Comparison of ENCODE assay signal across 18 cellular contexts in genomic region chr4:1520145-1520661, GRCh38.
DNase-seq lines count a peak whose midpoint lies in the region; ATAC-seq, FAIRE-seq and TF ChIP-seq lines count a peak whose summit lies in the region.
"Had no signal": no experiment of that assay in that cellular context is flagged by ENCODE, and none has a peak within 500 bp of the region (broad histone marks: within the 10 kb centered on the region; RNA-seq: fewer than 3 reads in every experiment).

No MANE protein-coding gene starts in this region.

- H3K9ac ChIP-seq in mucosa of rectum (ENCODE audit: low read depth in 1 of 2, low read length in 2 of 2), result no peak overlapping the region

- H3K4me2 ChIP-seq in A549, result peak overlapping the region; percentile 34; the same call in 1 of the 3 replicates

- H3K9me3 Mint-ChIP-seq in chondrocyte (ENCODE audit: low read depth), result peaks cover 7% of the 10 kb centered on the region
- H3K9me3 Mint-ChIP-seq in CD4-positive, alpha-beta T cell, result peaks cover under 1% of the 10 kb centered on the region

- no peak overlapping the region for H3K27ac Mint-ChIP-seq in chondrocyte (ENCODE audit: unreplicated experiment)
- H3K27ac Mint-ChIP-seq in CD4-positive, alpha-beta T cell, result no peak overlapping the region
- H3K27ac Mint-ChIP-seq: stimulated activated naive CD8-positive, alpha-beta T cell treated with anti-CD3 and anti-CD28 coated beads, Interleukin-15, Interleukin-2, amounts not matched to agents 100 ng/mL and 50 ng/mL, for 24 hours had no signal

- no peaks in the 10 kb centered on the region for H3K36me3 ChIP-seq in mucosa of rectum (ENCODE audit: control insufficient read depth in 2 of 2, insufficient read depth in 2 of 2, low read length in 2 of 2)
- H3K36me3 ChIP-seq: ovary, WERI-Rb-1 had no signal

- ATAC-seq in A549 (peak in 1 of 2 experiments; percentile 32; a peak in 1 of 6 replicates), GM21423 (IDR thresholded peaks at IDR 0.05; ENCODE audit: unreplicated experiment) (no peak)
- no peak for ATAC-seq in CD4-positive, alpha-beta T cell (ENCODE audit: poor library complexity)
- ATAC-seq: PC-3 had no signal

- TF ChIP-seq EP300 in A549 (IDR thresholded peaks at IDR 0.05), result no peak

- FAIRE-seq in A549 (lab: Jason Lieb, UNC), result no peak
- FAIRE-seq: colon had no signal

- no peak overlapping the region for H3K4me3 Mint-ChIP-seq in chondrocyte (ENCODE audit: unreplicated experiment)
- no peak overlapping the region for H3K4me3 Mint-ChIP-seq in CD4-positive, alpha-beta T cell
- H3K4me3 Mint-ChIP-seq: stimulated activated naive CD8-positive, alpha-beta T cell treated with anti-CD3 and anti-CD28 coated beads, Interleukin-15, Interleukin-2, amounts not matched to agents 100 ng/mL and 50 ng/mL, for 24 hours had no signal

- H3K9me3 ChIP-seq in A549, result no peaks in the 10 kb centered on the region; the same call in 2 of the 3 replicates
- no peaks in the 10 kb centered on the region for H3K9me3 ChIP-seq in mucosa of rectum (ENCODE audit: control insufficient read depth in 2 of 2, low read length in 2 of 2)
- no peaks in the 10 kb centered on the region for H3K9me3 ChIP-seq in CD4-positive, alpha-beta T cell (ENCODE audit: control insufficient read depth, low read length)

- CTCF ChIA-PET in A549 (lab: Yijun Ruan, JAX), result no interaction called here
- CTCF ChIA-PET in CD4-positive, alpha-beta T cell (lab: Charles Lee), result no interaction called here

- DNase-seq in A549 (ENCODE audit: low read depth in 1 of 2, low spot score in 1 of 2) (no peak), Daoy (ENCODE audit: low read depth) (peak; percentile 23), chondrocyte (ENCODE audit: low spot score) (peak; percentile 74)
- no peak for DNase-seq in CD4-positive, alpha-beta T cell
- DNase-seq in stimulated activated CD4-positive, alpha-beta T cell treated with anti-CD3 and anti-CD28 coated beads, Interleukin-4, amount 100 ng/mL, for 1 hour, result no peak
- DNase-seq: activated effector memory CD4-positive, alpha-beta T cell treated with Interleukin-2 at 50 U/mL for 16 hours; AML-193; DMS53; Kasumi-1; NCI-H1436; PC-3; WERI-Rb-1 had no signal

- intact Hi-C loops in CD4-positive, alpha-beta T cell (cut with DNase I, micrococcal nuclease), result no loop called here

- POLR2A ChIA-PET in A549 (lab: Yijun Ruan, JAX), result no interaction called here
- POLR2A ChIA-PET in CD4-positive, alpha-beta T cell (lab: Charles Lee), result no interaction called here

- no peak for TF ChIP-seq POLR2A in A549 (IDR thresholded peaks at IDR 0.05; ENCODE audit: low read length)

- TF ChIP-seq CTCF in A549 (IDR thresholded peaks at IDR 0.05) (no peak), chondrocyte (IDR thresholded peaks at IDR 0.05) (no peak)
- no peak for TF ChIP-seq CTCF in CD4-positive, alpha-beta T cell (IDR thresholded peaks at IDR 0.05)

- peaks cover 2 to 24% of the 10 kb centered on the region in 2 donors for H3K27me3 ChIP-seq in mucosa of rectum (ENCODE audit: control insufficient read depth in 2 of 2, insufficient read depth in 2 of 2, low read length in 2 of 2)
- H3K27me3 ChIP-seq in CD4-positive, alpha-beta T cell (ENCODE audit: control insufficient read depth, insufficient read depth, low read length), result peaks cover 11% of the 10 kb centered on the region
- H3K27me3 ChIP-seq: ovary had no signal

- H3K27me3 Mint-ChIP-seq in chondrocyte (ENCODE audit: low read depth), result peaks cover 30% of the 10 kb centered on the region
- peaks cover 42% of the 10 kb centered on the region for H3K27me3 Mint-ChIP-seq in CD4-positive, alpha-beta T cell

- H3K4me3 ChIP-seq in A549 (no peak overlapping the region; the same call in 2 of the 3 replicates), mucosa of rectum (ENCODE audit: low read length in 2 of 2) (peak overlapping the region; percentile 30 to 50)
- H3K4me3 ChIP-seq: ovary had no signal

- 66% methylated on average over 7 of the region's 40 CpGs for WGBS in A549 (ENCODE audit: missing lambda C conversion rate)

- no peak for TF ChIP-seq RAD21 in A549 (conservative IDR thresholded peaks at IDR 0.05 in 1 of 2, IDR thresholded peaks at IDR 0.05 in 1 of 2)

- H3K4me1 ChIP-seq in A549 (no peaks in the 10 kb centered on the region), mucosa of rectum (ENCODE audit: control insufficient read depth in 2 of 2, insufficient read depth in 2 of 2, low read length in 2 of 2) (no peaks in the 10 kb centered on the region)

- H3K27ac ChIP-seq in A549 (no peak overlapping the region), mucosa of rectum (ENCODE audit: low read depth in 2 of 2, low read length in 2 of 2) (peak overlapping the region in 1 of 2 donors; percentile 43)
- H3K27ac ChIP-seq in CD4-positive, alpha-beta T cell (ENCODE audit: low read depth, low read length), result no peak overlapping the region
- H3K27ac ChIP-seq: epithelial cell of prostate, ovary, WERI-Rb-1 had no signal

- no peaks in the 10 kb centered on the region for H3K4me1 Mint-ChIP-seq in chondrocyte (ENCODE audit: low read depth)
- H3K4me1 Mint-ChIP-seq in CD4-positive, alpha-beta T cell (ENCODE audit: low read depth), result peaks cover 5% of the 10 kb centered on the region

- H3K36me3 Mint-ChIP-seq in chondrocyte (ENCODE audit: low read depth), result peaks cover 2% of the 10 kb centered on the region
- H3K36me3 Mint-ChIP-seq in CD4-positive, alpha-beta T cell (ENCODE audit: low read depth), result no peaks in the 10 kb centered on the region

TF ChIP-seq in A549, 52 proteins besides CTCF, POLR2A, EP300 and RAD21:
- TF ChIP-seq EHF (CRISPR knock-in tag; IDR thresholded peaks at IDR 0.05) (no peak), JUNB (IDR thresholded peaks at IDR 0.05) (no peak), CHD2 (IDR thresholded peaks at IDR 0.05; ENCODE audit: low read length, partially characterized antibody) (no peak), FOSB (CRISPR knock-in tag; IDR thresholded peaks at IDR 0.05) (no peak), MAFK (IDR thresholded peaks at IDR 0.05; ENCODE audit: partially characterized antibody) (no peak), RNF2 (IDR thresholded peaks at IDR 0.05; ENCODE audit: borderline replicate concordance, low read depth) (no peak), CHD4 (IDR thresholded peaks at IDR 0.05; ENCODE audit: borderline replicate concordance) (no peak), POLR2AphosphoS2 (conservative IDR thresholded peaks at IDR 0.05; ENCODE audit: low read length) (no peak), NPAS2 (CRISPR knock-in tag; IDR thresholded peaks at IDR 0.05; ENCODE audit: borderline replicate concordance) (no peak), ZC3H11A (IDR thresholded peaks at IDR 0.05) (no peak), ELK1 (IDR thresholded peaks at IDR 0.05; ENCODE audit: low read depth, low read length) (no peak), FOXS1 (CRISPR knock-in tag; IDR thresholded peaks at IDR 0.05) (no peak), CBX8 (IDR thresholded peaks at IDR 0.05) (no peak)
- TF ChIP-seq, protein P1, sequence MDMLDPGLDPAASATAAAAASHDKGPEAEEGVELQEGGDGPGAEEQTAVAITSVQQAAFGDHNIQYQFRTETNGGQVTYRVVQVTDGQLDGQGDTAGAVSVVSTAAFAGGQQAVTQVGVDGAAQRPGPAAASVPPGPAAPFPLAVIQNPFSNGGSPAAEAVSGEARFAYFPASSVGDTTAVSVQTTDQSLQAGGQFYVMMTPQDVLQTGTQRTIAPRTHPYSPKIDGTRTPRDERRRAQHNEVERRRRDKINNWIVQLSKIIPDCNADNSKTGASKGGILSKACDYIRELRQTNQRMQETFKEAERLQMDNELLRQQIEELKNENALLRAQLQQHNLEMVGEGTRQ (IDR thresholded peaks at IDR 0.05), result no peak
- TF ChIP-seq, protein P2, sequence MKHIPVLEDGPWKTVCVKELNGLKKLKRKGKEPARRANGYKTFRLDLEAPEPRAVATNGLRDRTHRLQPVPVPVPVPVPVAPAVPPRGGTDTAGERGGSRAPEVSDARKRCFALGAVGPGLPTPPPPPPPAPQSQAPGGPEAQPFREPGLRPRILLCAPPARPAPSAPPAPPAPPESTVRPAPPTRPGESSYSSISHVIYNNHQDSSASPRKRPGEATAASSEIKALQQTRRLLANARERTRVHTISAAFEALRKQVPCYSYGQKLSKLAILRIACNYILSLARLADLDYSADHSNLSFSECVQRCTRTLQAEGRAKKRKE (CRISPR knock-in tag; IDR thresholded peaks at IDR 0.05; ENCODE audit: low read depth), result no peak
TF ChIP-seq in A549: peak in this region for 0.

Comparison
In these comparisons a context has a peak if more than half of its experiments do, and no peak if none do; other contexts are left out.
1. DNase-seq: peak in Daoy (single experiment) and chondrocyte (single experiment); none in A549 (0 of 2), CD4-positive, alpha-beta T cell (0 of 10) and stimulated activated CD4-positive, alpha-beta T cell treated with anti-CD3 and anti-CD28 coated beads, Interleukin-4, amount 100 ng/mL, for 1 hour (single experiment).